11 cellular contexts compared by ENCODE assay signal in genomic region chr4:41369680-41370079, GRCh38.
A peak's percentile ranks its signal among the peaks of the same experiment; 100 is the strongest.
DNase-seq lines count a peak whose midpoint lies in the region; ATAC-seq and TF ChIP-seq lines count a peak whose summit lies in the region.
"Had no signal": no experiment of that assay in that cellular context is flagged by ENCODE, and none has a peak within 500 bp of the region (broad histone marks: within the 10 kb centered on the region; RNA-seq: fewer than 3 reads in every experiment).

No MANE protein-coding gene starts in this region.

- H3K27ac ChIP-seq in coronary artery (peak overlapping the region; percentile 59 to 77), layer of hippocampus (ENCODE audit: low read depth, low read length) (peak overlapping the region; percentile 5), hepatocyte (no peak overlapping the region)

- no peak for ATAC-seq in HG03039 (IDR thresholded peaks at IDR 0.05; ENCODE audit: unreplicated experiment)
- ATAC-seq: activated T-cell treated with anti-CD3 and anti-CD28 coated beads, Interleukin-2, amount 50 U/mL, for 4 hours had no signal

- peaks cover 29% of the 10 kb centered on the region for H3K27me3 Mint-ChIP-seq in osteocyte (ENCODE audit: unreplicated experiment)

- no peaks in the 10 kb centered on the region for H3K4me1 Mint-ChIP-seq in osteocyte (ENCODE audit: unreplicated experiment)
- H3K4me1 Mint-ChIP-seq: neural crest cell had no signal

- no peak overlapping the region for H3K27ac Mint-ChIP-seq in osteocyte (ENCODE audit: unreplicated experiment)

- H3K36me3 Mint-ChIP-seq in osteocyte (ENCODE audit: unreplicated experiment) = no peaks in the 10 kb centered on the region

- H3K4me1 ChIP-seq in hepatocyte (ENCODE audit: insufficient read depth) = no peaks in the 10 kb centered on the region

- no peaks in the 10 kb centered on the region for H3K9me3 Mint-ChIP-seq in osteocyte (ENCODE audit: unreplicated experiment)
- H3K9me3 Mint-ChIP-seq: neural crest cell had no signal

- 84% methylated on average over 4 of the region's 4 CpGs for WGBS in hepatocyte (ENCODE audit: low lambda C conversion rate, missing lambda C conversion rate)

- H3K9me2 ChIP-seq in hepatocyte (replicated peaks; ENCODE audit: insufficient read depth) = no peaks in the 10 kb centered on the region

- DNase-seq in NCI-H226 (peak; percentile 6), coronary artery (ENCODE audit: low spot score) (peak; percentile 83), superior temporal gyrus (ENCODE audit: extremely low spot score) (peak; percentile 66), osteocyte (ENCODE audit: extremely low spot score, unreplicated experiment) (no peak), hepatocyte (ENCODE audit: low spot score) (no peak), cortex of kidney (lab: John Stamatoyannopoulos, UW) (no peak)
- DNase-seq: activated T-cell treated with anti-CD3 and anti-CD28 coated beads, Interleukin-2, amount 50 U/mL, for 4 hours; NCI-H2107 had no signal

- H3K4me2 ChIP-seq in hepatocyte = no peak overlapping the region

- H3K9me3 ChIP-seq in hepatocyte (ENCODE audit: low read depth) = no peaks in the 10 kb centered on the region

- H3K4me3 ChIP-seq in coronary artery = no peak overlapping the region
- no peak overlapping the region for H3K4me3 ChIP-seq in hepatocyte

- TF ChIP-seq CTCF in coronary artery (IDR thresholded peaks at IDR 0.05) = no peak
- no peak for TF ChIP-seq CTCF in osteocyte (IDR thresholded peaks at IDR 0.05)
- no peak for TF ChIP-seq CTCF in hepatocyte (IDR thresholded peaks at IDR 0.05; ENCODE audit: poor library complexity)

- H3K79me2 ChIP-seq in hepatocyte = no peaks in the 10 kb centered on the region

- no peak overlapping the region for H2AFZ ChIP-seq in hepatocyte

- no peak overlapping the region for H3K4me3 Mint-ChIP-seq in osteocyte (ENCODE audit: unreplicated experiment)
- H3K4me3 Mint-ChIP-seq: activated T-cell treated with anti-CD3 and anti-CD28 coated beads, Interleukin-2, amount 50 U/mL, for 4 hours; neural crest cell had no signal

- H4K20me1 ChIP-seq in hepatocyte (ENCODE audit: insufficient read depth, poor library complexity, severe bottlenecking) = no peaks in the 10 kb centered on the region

- H3K27me3 ChIP-seq in layer of hippocampus (ENCODE audit: control insufficient read depth, insufficient read depth, low read length) (no peaks in the 10 kb centered on the region), hepatocyte (peaks cover 3% of the 10 kb centered on the region)

- no peaks in the 10 kb centered on the region for H3K36me3 ChIP-seq in hepatocyte (replicated peaks; ENCODE audit: insufficient read depth, low read depth)

Comparison
In these comparisons a context has a peak if more than half of its experiments do, and no peak if none do; other contexts are left out.
1. DNase-seq: peak in NCI-H226 (single experiment), coronary artery (single experiment) and superior temporal gyrus (single experiment); none in osteocyte (single experiment), hepatocyte (single experiment) and cortex of kidney (single experiment).